ENCODE assay signal across 27 cellular contexts in the genomic region with DNA sequence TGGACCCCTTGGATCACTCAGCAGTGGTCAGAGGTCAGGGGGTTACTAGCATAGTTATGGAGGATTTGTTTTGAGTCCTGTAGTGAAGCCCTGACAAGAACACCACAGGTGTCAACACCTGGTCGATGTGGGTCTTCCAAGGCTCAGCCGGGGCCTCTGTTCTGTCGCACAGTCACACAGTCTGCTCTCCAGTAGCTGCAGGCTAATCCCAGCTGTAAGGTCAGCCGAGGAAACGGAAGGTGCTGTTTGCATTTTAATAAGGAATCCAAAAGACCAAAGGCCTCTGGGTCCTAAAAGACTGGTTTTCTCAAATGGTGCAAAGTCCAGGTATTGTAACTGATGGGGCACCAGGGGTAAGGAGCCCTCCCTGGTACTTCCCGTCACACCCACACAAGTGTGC.
DNase-seq lines count a peak whose midpoint lies in the region; ATAC-seq, FAIRE-seq and TF ChIP-seq lines count a peak whose summit lies in the region.
"Had no signal": no experiment of that assay in that cellular context is flagged by ENCODE, and none has a peak within 500 bp of the region (broad histone marks: within the 10 kb centered on the region; RNA-seq: fewer than 3 reads in every experiment).

No MANE protein-coding gene starts in this region.

- H2BK20ac ChIP-seq in H1 (ENCODE audit: low read length): no peak overlapping the region

- H3K9me3 Mint-ChIP-seq in activated naive CD4-positive, alpha-beta T cell treated with anti-CD3 and anti-CD28 coated beads, Interleukin-2, amount 50 U/mL, for 72 hours: no peaks in the 10 kb centered on the region
- H3K9me3 Mint-ChIP-seq: activated naive CD8-positive, alpha-beta T cell treated with anti-CD3 and anti-CD28 coated beads for 36 hours; activated T-cell treated with anti-CD3 and anti-CD28 coated beads, Interleukin-2, amount 50 U/mL, for 72 hours had no signal

- no peaks in the 10 kb centered on the region for H3K79me1 ChIP-seq in H1 (ENCODE audit: low read depth, low read length)

- H3K4ac ChIP-seq in H1 (replicated peaks; ENCODE audit: insufficient read length, low read depth, low read length): no peak overlapping the region

- H3K4me3 ChIP-seq in H1 (ENCODE audit: extremely low read depth in 1 of 4, insufficient read depth in 2 of 4, low read depth in 3 of 4, low read length in 4 of 4) (no peak overlapping the region), muscle layer of duodenum (ENCODE audit: low read depth in 1 of 2, low read length in 2 of 2) (no peak overlapping the region)
- H3K4me3 ChIP-seq: lung, MG63, SJSA1 had no signal

- H2BK5ac ChIP-seq in H1 (ENCODE audit: low read depth, low read length): no peak overlapping the region

- POLR2A ChIA-PET in H1 (lab: Charles Lee; ENCODE audit: partially characterized antibody): no interaction called here

- 63% methylated on average over 6 of the region's 6 CpGs; no CpG with 5 or more reads in 1 of the 2 experiments for WGBS in H1 (ENCODE audit: extremely low coverage in 1 of 2, insufficient coverage in 1 of 2, insufficient read length in 1 of 2, insufficient replicate concordance in 2 of 2, low coverage in 1 of 2, low lambda C conversion rate in 2 of 2, missing lambda C conversion rate in 1 of 2), 2 experiments

- no peak for TF ChIP-seq POLR2A in H1 (IDR thresholded peaks at IDR 0.05; ENCODE audit: control extremely low read depth in 1 of 2, low read depth in 2 of 2, low read length in 2 of 2)

- no peaks in the 10 kb centered on the region for H3K36me3 ChIP-seq in H1 (ENCODE audit: control insufficient read depth in 2 of 4, insufficient read depth in 4 of 4, low read length in 3 of 4)
- H3K36me3 ChIP-seq in muscle layer of duodenum (ENCODE audit: control insufficient read depth in 1 of 2, insufficient read depth in 2 of 2, low read length in 2 of 2): no peaks in the 10 kb centered on the region
- H3K36me3 ChIP-seq: MG63, SJSA1 had no signal

- H2BK15ac ChIP-seq in H1 (ENCODE audit: low read length): no peak overlapping the region

- H2AFZ ChIP-seq in H1 (ENCODE audit: low read length): no peak overlapping the region

- H2AK5ac ChIP-seq in H1 (ENCODE audit: low read depth, low read length): no peak overlapping the region

- H4K5ac ChIP-seq in H1 (ENCODE audit: insufficient read length, low read depth, low read length): no peak overlapping the region

- H2BK120ac ChIP-seq in H1 (replicated peaks; ENCODE audit: low read depth, low read length): no peak overlapping the region

- no peak overlapping the region for H2BK12ac ChIP-seq in H1 (ENCODE audit: low read depth, low read length)

- peak overlapping the region; percentile 49 for H3K27ac ChIP-seq in 22Rv1
- no peak overlapping the region for H3K27ac ChIP-seq in H1 (ENCODE audit: low read depth, low read length)
- peak overlapping the region; percentile 61 for H3K27ac ChIP-seq in muscle layer of duodenum (ENCODE audit: low read length)
- H3K27ac ChIP-seq: SJSA1 had no signal

- TF ChIP-seq CTCF in 22Rv1 (IDR thresholded peaks at IDR 0.05) (no peak), H1 (IDR thresholded peaks at IDR 0.05; ENCODE audit: control extremely low read depth in 1 of 3, insufficient read depth in 1 of 3, low read depth in 1 of 3, low read length in 3 of 3) (no peak)

- H3K4me1 ChIP-seq in H1 (replicated peaks in 1 of 4; ENCODE audit: control insufficient read depth in 3 of 4, insufficient read depth in 4 of 4, low read length in 3 of 4) (peaks cover 0 to 10% (median 3%) of the 10 kb centered on the region in 4 experiments; a peak in 3 of 7 replicates), muscle layer of duodenum (ENCODE audit: control insufficient read depth in 1 of 2, insufficient read depth in 2 of 2, low read length in 2 of 2) (peaks cover 0 to 4% of the 10 kb centered on the region in 2 donors)

- H3K27ac Mint-ChIP-seq in activated naive CD4-positive, alpha-beta T cell treated with anti-CD3 and anti-CD28 coated beads, Interleukin-2, amount 50 U/mL, for 72 hours: no peak overlapping the region
- H3K27ac Mint-ChIP-seq: activated naive CD8-positive, alpha-beta T cell treated with anti-CD3 and anti-CD28 coated beads for 36 hours; activated T-cell treated with anti-CD3 and anti-CD28 coated beads, Interleukin-2, amount 50 U/mL, for 72 hours; IgD-negative memory B cell had no signal

- no peak overlapping the region for H3K9ac ChIP-seq in H1 (replicated peaks in 1 of 4; ENCODE audit: extremely low read depth in 1 of 4, low read depth in 3 of 4, low read length in 3 of 4)

- no peaks in the 10 kb centered on the region for H3K79me2 ChIP-seq in H1 (ENCODE audit: control insufficient read depth in 1 of 2, insufficient read depth in 2 of 2, low read length in 2 of 2)

- H3K27me3 ChIP-seq in H1 (replicated peaks in 1 of 4; ENCODE audit: control insufficient read depth in 3 of 4, extremely low read depth in 1 of 4, insufficient read depth in 3 of 4, low read length in 3 of 4) (no peaks in the 10 kb centered on the region), muscle layer of duodenum (ENCODE audit: low read depth, low read length) (no peaks in the 10 kb centered on the region)
- H3K27me3 ChIP-seq: MG63 had no signal

- no peak for ATAC-seq in activated naive CD4-positive, alpha-beta T cell treated with anti-CD3 and anti-CD28 coated beads, Interleukin-2, amount 50 U/mL, for 72 hours
- no peak for ATAC-seq in GM18873 (IDR thresholded peaks at IDR 0.05; ENCODE audit: low FRiP score, unreplicated experiment)
- ATAC-seq: activated T-cell treated with anti-CD3 and anti-CD28 coated beads, Interleukin-2, amount 50 U/mL, for 72 hours had no signal

- no peaks in the 10 kb centered on the region for H3K23me2 ChIP-seq in H1 (ENCODE audit: low read depth, low read length)

- CTCF ChIA-PET in H1 (lab: Charles Lee; ENCODE audit: partially characterized antibody): interaction anchor here (0.6 to 1.7 kb wide), 16 partner anchors 8 to 1169 kb away, joined by 3 to 10 read pairs (median 3); no protein-coding TSS in a partner anchor

- H3K4me2 ChIP-seq in H1 (ENCODE audit: insufficient read depth in 1 of 2, low read depth in 2 of 2, low read length in 2 of 2): no peak overlapping the region

- peak; percentile 55 for DNase-seq in NCI-H69 (lab: John Stamatoyannopoulos, UW)
- no peak for DNase-seq in H1 (ENCODE audit: low read depth in 1 of 2, low spot score in 2 of 2)
- DNase-seq in AG08395 (ENCODE audit: low spot score): no peak
- no peak for DNase-seq in activated naive CD4-positive, alpha-beta T cell treated with anti-CD3 and anti-CD28 coated beads, Interleukin-2, amount 50 U/mL, for 72 hours (ENCODE audit: low spot score in 2 of 2)
- no peak for DNase-seq in COLO829 (ENCODE audit: low spot score)
- DNase-seq: activated CD4-positive, alpha-beta T cell treated with anti-CD3 and anti-CD28 coated beads for 48 hours; activated naive CD8-positive, alpha-beta T cell treated with anti-CD3 and anti-CD28 coated beads for 36 hours; activated T-cell treated with anti-CD3 and anti-CD28 coated beads, Interleukin-2, amount 50 U/mL, for 72 hours; cerebellar nuclear complex; effector CD4-positive, alpha-beta T cell; EL; erythroblast; foreskin melanocyte; H9; MG63; NCI-H1436; NCI-H2171 treated with DMSO at 0.1 percent for 48 hours; stimulated activated CD4-positive, alpha-beta T cell treated with anti-CD3 and anti-CD28 coated beads, Interleukin-15, amount 100 ng/mL, for 24 hours had no signal

- no peaks in the 10 kb centered on the region for H3K36me3 Mint-ChIP-seq in activated naive CD4-positive, alpha-beta T cell treated with anti-CD3 and anti-CD28 coated beads, Interleukin-2, amount 50 U/mL, for 72 hours
- H3K36me3 Mint-ChIP-seq: activated naive CD8-positive, alpha-beta T cell treated with anti-CD3 and anti-CD28 coated beads for 36 hours had no signal

- H3K56ac ChIP-seq in H1 (replicated peaks; ENCODE audit: insufficient read length, low read depth, low read length): no peak overlapping the region

- TF ChIP-seq RAD21 in H1 (IDR thresholded peaks at IDR 0.05 in 1 of 2, conservative IDR thresholded peaks at IDR 0.05 in 1 of 2; ENCODE audit: low read depth in 2 of 2, low read length in 2 of 2): no peak

- peaks cover 0 to 3% of the 10 kb centered on the region in 2 experiments; a peak in 1 of 4 replicates for H3K9me3 ChIP-seq in H1 (ENCODE audit: insufficient read depth in 2 of 2, low read depth in 1 of 2, low read length in 1 of 2)
- H3K9me3 ChIP-seq in muscle layer of duodenum (ENCODE audit: control insufficient read depth in 1 of 2, low read length in 2 of 2): no peaks in the 10 kb centered on the region
- H3K9me3 ChIP-seq: SJSA1 had no signal

- FAIRE-seq in H1 (lab: Jason Lieb, UNC): no peak
- FAIRE-seq: astrocyte, D721Med, islet of Langerhans had no signal

- H4K91ac ChIP-seq in H1 (replicated peaks; ENCODE audit: insufficient read length, low read length): no peak overlapping the region

- H4K8ac ChIP-seq in H1 (ENCODE audit: extremely low read depth, insufficient read depth, low read length): no peak overlapping the region

- H3K18ac ChIP-seq in H1 (ENCODE audit: extremely low read depth, low read length): no peak overlapping the region

- H3K14ac ChIP-seq in H1 (ENCODE audit: insufficient read length): no peak overlapping the region

- no peaks in the 10 kb centered on the region for H4K20me1 ChIP-seq in H1 (replicated peaks in 1 of 2; ENCODE audit: control insufficient read depth in 1 of 2, insufficient read depth in 2 of 2, low read length in 2 of 2)

- H3K23ac ChIP-seq in H1 (ENCODE audit: insufficient read length): no peak overlapping the region

- no peak for TF ChIP-seq EP300 in H1 (IDR thresholded peaks at IDR 0.05; ENCODE audit: borderline replicate concordance in 1 of 2, low read depth in 2 of 2, low read length in 2 of 2)

TF ChIP-seq in H1, 55 proteins besides CTCF, POLR2A, EP300 and RAD21:
- TF ChIP-seq RXRA (IDR thresholded peaks at IDR 0.05; ENCODE audit: insufficient read depth, low read depth, low read length) (0 out of 2 replicates have a peak, but pooled peaks have one; percentile 42), PHF8 (conservative IDR thresholded peaks at IDR 0.05; ENCODE audit: low read depth, low read length) (no peak), TCF12 (IDR thresholded peaks at IDR 0.05; ENCODE audit: low read depth, low read length) (0 out of 2 replicates have a peak, but pooled peaks have one; percentile 53), NRF1 (IDR thresholded peaks at IDR 0.05; ENCODE audit: low read depth, low read length) (no peak), CBX5 (IDR thresholded peaks at IDR 0.05; ENCODE audit: low read depth, low read length) (no peak), RFX5 (IDR thresholded peaks at IDR 0.05; ENCODE audit: borderline replicate concordance, low read depth, low read length) (no peak)
